ENCODE assay signal across 9 cellular contexts in the genomic region with DNA sequence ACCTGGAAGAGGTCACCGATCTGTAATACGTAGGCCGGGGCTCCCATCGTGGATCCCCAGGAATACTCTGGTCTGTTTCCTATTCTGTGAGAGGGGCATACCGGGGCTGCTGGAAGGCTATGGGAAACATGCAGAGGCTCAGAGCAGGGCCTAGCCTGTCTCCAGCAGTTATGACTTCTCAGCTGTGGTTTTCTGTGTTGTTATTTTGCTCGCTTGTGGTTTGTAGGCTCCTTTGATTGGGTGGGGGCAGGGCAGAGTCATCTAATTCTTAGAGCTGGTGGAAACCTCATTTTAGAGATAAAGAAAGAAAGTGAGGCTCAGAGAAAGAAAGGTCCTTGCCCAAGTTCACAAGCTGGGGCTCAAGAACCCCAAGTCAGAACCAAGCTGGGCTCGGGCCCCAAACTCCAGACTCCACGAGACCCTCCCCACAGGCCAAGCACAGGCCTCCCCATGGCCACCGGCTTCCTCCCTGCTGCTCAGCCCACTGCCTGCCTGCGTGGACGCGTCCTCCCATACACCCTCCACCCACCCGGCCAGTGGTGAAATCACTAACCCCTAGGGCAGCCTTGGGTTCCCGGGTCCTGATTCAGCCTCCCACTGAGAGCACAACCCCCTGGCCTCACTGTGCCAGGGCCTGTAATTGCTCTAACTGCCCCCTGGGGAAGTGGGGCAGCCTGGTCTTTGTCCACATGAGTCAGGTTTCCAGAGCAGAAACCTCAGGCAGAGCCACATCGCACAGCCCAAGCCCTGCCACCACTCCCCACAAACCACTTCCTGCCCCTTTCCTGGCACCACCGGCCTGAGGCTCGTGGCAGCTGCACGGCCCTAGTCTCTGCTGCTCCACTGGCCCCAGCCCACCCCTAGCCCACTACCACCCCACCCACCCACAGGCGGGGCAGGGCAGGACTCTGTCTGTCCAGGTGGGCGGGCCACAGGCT.
DNase-seq lines count a peak whose midpoint lies in the region; ATAC-seq and TF ChIP-seq lines count a peak whose summit lies in the region.
"Had no signal": no experiment of that assay in that cellular context is flagged by ENCODE, and none has a peak within 500 bp of the region (broad histone marks: within the 10 kb centered on the region; RNA-seq: fewer than 3 reads in every experiment).

No MANE protein-coding gene starts in this region.

- peak; percentile 38 for ATAC-seq in HG02610 (IDR thresholded peaks at IDR 0.05; ENCODE audit: unreplicated experiment)

- H3K4me3 ChIP-seq in esophagus squamous epithelium (peak overlapping the region in 1 of 4 donors; percentile 35), retinal pigment epithelial cell (ENCODE audit: low read length) (no peak overlapping the region)
- H3K4me3 ChIP-seq: cardiac muscle cell had no signal

- DNase-seq in GM10266 (ENCODE audit: extremely low spot score) (peak; percentile 65), esophagus squamous epithelium (lab: John Stamatoyannopoulos, UW) (peak; percentile 39), retinal pigment epithelial cell (ENCODE audit: low read depth) (no peak), mesenteric fat pad (ENCODE audit: low spot score) (no peak), NCI-H748 treated with DMSO at 0.1 percent for 48 hours (lab: John Stamatoyannopoulos, UW) (no peak)
- DNase-seq in NK-92 treated with Interleukin-12 subunit alpha and Interleukin-12 subunit beta, amount 100 ng/mL, for 24 hours (lab: John Stamatoyannopoulos, UW), result peak; percentile 91
- DNase-seq in activated CD8-positive, alpha-beta memory T cell treated with anti-CD3 and anti-CD28 coated beads for 4 hours (ENCODE audit: low read depth in 2 of 2), result peak; percentile 65 to 66

- intact Hi-C loops in esophagus squamous epithelium (cut with DNase I), result no loop called here

- no peak for TF ChIP-seq POLR2A in esophagus squamous epithelium (IDR thresholded peaks at IDR 0.05)

- H3K27me3 ChIP-seq in esophagus squamous epithelium, result peaks cover 0 to 31% (median 0%) of the 10 kb centered on the region in 4 donors
- H3K27me3 ChIP-seq: cardiac muscle cell had no signal

- H3K36me3 ChIP-seq in esophagus squamous epithelium, result no peaks in the 10 kb centered on the region
- H3K36me3 ChIP-seq: cardiac muscle cell had no signal

- no peaks in the 10 kb centered on the region for H3K9me3 ChIP-seq in esophagus squamous epithelium

- TF ChIP-seq CTCF in GM10266 (IDR thresholded peaks at IDR 0.05; ENCODE audit: control insufficient read depth, insufficient read depth, low read depth, missing control alignments) (no peak), esophagus squamous epithelium (IDR thresholded peaks at IDR 0.05) (peak in 2 of 6 experiments; percentile 25 to 45), retinal pigment epithelial cell (conservative IDR thresholded peaks at IDR 0.05; ENCODE audit: low read depth, low read length) (peak; percentile 27)

- WGBS in esophagus squamous epithelium, 2 donors, result 42% methylated on average over 6 of the region's 20 CpGs; no CpG with 5 or more reads in 1 of the 2 donors

- H3K4me1 ChIP-seq in esophagus squamous epithelium, result peaks cover 40 to 63% (median 45%) of the 10 kb centered on the region in 3 donors

- H3K27ac ChIP-seq in esophagus squamous epithelium, result peak overlapping the region; percentile 43 to 85 (median 72)
- H3K27ac ChIP-seq: cardiac muscle cell had no signal

Comparison
In these comparisons a context has a peak if more than half of its experiments do, and no peak if none do; other contexts are left out.
1. DNase-seq: peak in GM10266 (single experiment), NK-92 treated with Interleukin-12 subunit alpha and Interleukin-12 subunit beta, amount 100 ng/mL, for 24 hours (single experiment), activated CD8-positive, alpha-beta memory T cell treated with anti-CD3 and anti-CD28 coated beads for 4 hours (2 of 2) and esophagus squamous epithelium (single experiment); none in retinal pigment epithelial cell (single experiment), mesenteric fat pad (single experiment) and NCI-H748 treated with DMSO at 0.1 percent for 48 hours (single experiment).